In genomic region chr5:116660929-116661328, GRCh38 we compare ENCODE assay signal across 27 cellular contexts.
DNase-seq lines count a peak whose midpoint lies in the region; ATAC-seq, FAIRE-seq and TF ChIP-seq lines count a peak whose summit lies in the region.
"Had no signal": no experiment of that assay in that cellular context is flagged by ENCODE, and none has a peak within 500 bp of the region (broad histone marks: within the 10 kb centered on the region; RNA-seq: fewer than 3 reads in every experiment).

No MANE protein-coding gene starts in this region.

- TF ChIP-seq CTCF in H1 (IDR thresholded peaks at IDR 0.05; ENCODE audit: control extremely low read depth in 1 of 3, insufficient read depth in 1 of 3, low read depth in 1 of 3, low read length in 3 of 3) (no peak), endodermal cell (conservative IDR thresholded peaks at IDR 0.05) (no peak)

- H3K27ac ChIP-seq in H1 (ENCODE audit: low read depth, low read length) = no peak overlapping the region
- no peak overlapping the region for H3K27ac ChIP-seq in endodermal cell (ENCODE audit: low read depth, low read length)
- no peak overlapping the region for H3K27ac ChIP-seq in trophoblast cell (ENCODE audit: low read depth, low read length)
- no peak overlapping the region for H3K27ac ChIP-seq in aorta (ENCODE audit: low read depth in 1 of 2, low read length in 2 of 2)
- H3K27ac ChIP-seq: BLaER1 had no signal

- no peak overlapping the region for H2BK15ac ChIP-seq in H1 (ENCODE audit: low read length)

- H3K23ac ChIP-seq in H1 (ENCODE audit: insufficient read length) (no peak overlapping the region), trophoblast cell (ENCODE audit: low read length) (no peak overlapping the region)

- no peak for FAIRE-seq in H1 (lab: Jason Lieb, UNC)
- FAIRE-seq: A204.1, GM12878, GM12892, GM18507, GM19239 had no signal

- H3K14ac ChIP-seq in H1 (ENCODE audit: insufficient read length) = no peak overlapping the region
- peak overlapping the region; percentile 18 for H3K14ac ChIP-seq in trophoblast cell (ENCODE audit: low read length)

- no peak overlapping the region for H4K5ac ChIP-seq in H1 (ENCODE audit: insufficient read length, low read depth, low read length)

- H3K4me2 ChIP-seq in H1 (ENCODE audit: insufficient read depth in 1 of 2, low read depth in 2 of 2, low read length in 2 of 2) (no peak overlapping the region), trophoblast cell (ENCODE audit: low read length) (no peak overlapping the region)
- H3K4me2 ChIP-seq: BLaER1 had no signal

- H3K9me3 ChIP-seq in H1 (ENCODE audit: insufficient read depth in 2 of 2, low read depth in 1 of 2, low read length in 1 of 2) (no peaks in the 10 kb centered on the region), endodermal cell (ENCODE audit: control insufficient read depth, low read length) (peaks cover 30% of the 10 kb centered on the region), trophoblast cell (ENCODE audit: insufficient read depth, low read depth, low read length) (peaks cover 13% of the 10 kb centered on the region), aorta (ENCODE audit: control insufficient read depth, low read length) (peaks cover 10% of the 10 kb centered on the region)
- H3K9me3 ChIP-seq: BE2C had no signal

- CTCF ChIA-PET in H1 (lab: Charles Lee; ENCODE audit: partially characterized antibody) = interaction anchor here (1.3 kb wide), 1 partner anchor 84 kb away, joined by 3 read pairs; no protein-coding TSS in a partner anchor

- H3K79me2 ChIP-seq in H1 (ENCODE audit: control insufficient read depth in 1 of 2, insufficient read depth in 2 of 2, low read length in 2 of 2) (no peaks in the 10 kb centered on the region), trophoblast cell (ENCODE audit: control insufficient read depth, insufficient read depth, low read length, poor library complexity) (no peaks in the 10 kb centered on the region)

- H3K18ac ChIP-seq in H1 (ENCODE audit: extremely low read depth, low read length) (no peak overlapping the region), trophoblast cell (ENCODE audit: low read length) (no peak overlapping the region)

- no peaks in the 10 kb centered on the region for H3K27me3 ChIP-seq in H1 (replicated peaks in 1 of 4; ENCODE audit: control insufficient read depth in 3 of 4, extremely low read depth in 1 of 4, insufficient read depth in 3 of 4, low read length in 3 of 4)
- H3K27me3 ChIP-seq in endodermal cell (ENCODE audit: control insufficient read depth, insufficient read depth, low read length, poor library complexity, severe bottlenecking) = no peaks in the 10 kb centered on the region
- H3K27me3 ChIP-seq in trophoblast cell (ENCODE audit: insufficient read depth, low read length) = no peaks in the 10 kb centered on the region
- no peaks in the 10 kb centered on the region for H3K27me3 ChIP-seq in aorta (ENCODE audit: control insufficient read depth in 1 of 2, insufficient read depth in 2 of 2, low read length in 1 of 2)
- H3K27me3 ChIP-seq: BE2C, BLaER1 had no signal

- no peaks in the 10 kb centered on the region for H4K20me1 ChIP-seq in H1 (replicated peaks in 1 of 2; ENCODE audit: control insufficient read depth in 1 of 2, insufficient read depth in 2 of 2, low read length in 2 of 2)
- H4K20me1 ChIP-seq: BLaER1 had no signal

- H2BK5ac ChIP-seq in H1 (ENCODE audit: low read depth, low read length) (no peak overlapping the region), trophoblast cell (ENCODE audit: low read depth, low read length, poor library complexity) (no peak overlapping the region)

- H2AFZ ChIP-seq in H1 (ENCODE audit: low read length) (no peak overlapping the region), trophoblast cell (ENCODE audit: insufficient read depth, low read length, poor library complexity) (no peak overlapping the region)

- peaks cover 3% of the 10 kb centered on the region for H3K36me3 Mint-ChIP-seq in endodermal cell (ENCODE audit: low read depth)
- no peaks in the 10 kb centered on the region for H3K36me3 Mint-ChIP-seq in activated T-cell treated with anti-CD3 and anti-CD28 coated beads, Interleukin-2, amount 50 U/mL, for 24 hours (ENCODE audit: low read depth)
- H3K36me3 Mint-ChIP-seq: CD14-positive monocyte; CD4-positive, alpha-beta memory T cell; CD4-positive, CD25-positive, alpha-beta regulatory T cell had no signal

- H4K91ac ChIP-seq in H1 (replicated peaks; ENCODE audit: insufficient read length, low read length) (no peak overlapping the region), trophoblast cell (ENCODE audit: low read depth, low read length) (peak overlapping the region; percentile 31)

- TF ChIP-seq POLR2A in H1 (IDR thresholded peaks at IDR 0.05; ENCODE audit: control extremely low read depth in 1 of 2, low read depth in 2 of 2, low read length in 2 of 2) = no peak

- H3K9ac ChIP-seq in H1 (replicated peaks in 1 of 4; ENCODE audit: extremely low read depth in 1 of 4, low read depth in 3 of 4, low read length in 3 of 4) (no peak overlapping the region), endodermal cell (ENCODE audit: extremely low read depth, low read length, poor library complexity, severe bottlenecking) (no peak overlapping the region), trophoblast cell (ENCODE audit: low read length) (no peak overlapping the region)
- H3K9ac ChIP-seq: BLaER1 had no signal

- no peak overlapping the region for H3K4me3 Mint-ChIP-seq in endodermal cell
- no peak overlapping the region for H3K4me3 Mint-ChIP-seq in activated T-cell treated with anti-CD3 and anti-CD28 coated beads, Interleukin-2, amount 50 U/mL, for 24 hours
- H3K4me3 Mint-ChIP-seq: CD14-positive monocyte; CD4-positive, alpha-beta memory T cell; CD4-positive, CD25-positive, alpha-beta regulatory T cell; CD8-positive, alpha-beta memory T cell had no signal

- intact Hi-C loops in aorta (cut with DNase I) (no loop called here), cardiac septum (cut with DNase I) (no loop called here)

- H2BK12ac ChIP-seq in H1 (ENCODE audit: low read depth, low read length) = peak overlapping the region; percentile 41; the same call in 1 of the 2 replicates
- H2BK12ac ChIP-seq in trophoblast cell (ENCODE audit: low read length) = no peak overlapping the region

- no peak overlapping the region for H4K12ac ChIP-seq in trophoblast cell (ENCODE audit: low read depth, low read length)

- no peak overlapping the region for H3K4me3 ChIP-seq in H1 (ENCODE audit: extremely low read depth in 1 of 4, insufficient read depth in 2 of 4, low read depth in 3 of 4, low read length in 4 of 4)
- H3K4me3 ChIP-seq in endodermal cell (ENCODE audit: low read length) = peak overlapping the region; percentile 67
- H3K4me3 ChIP-seq in trophoblast cell (ENCODE audit: low read depth, low read length) = no peak overlapping the region
- no peak overlapping the region for H3K4me3 ChIP-seq in aorta (ENCODE audit: low read length in 2 of 2)
- H3K4me3 ChIP-seq: BLaER1, GM12878 had no signal

- no peaks in the 10 kb centered on the region for H3K27me3 Mint-ChIP-seq in endodermal cell (ENCODE audit: insufficient read depth)
- peaks cover 9% of the 10 kb centered on the region for H3K27me3 Mint-ChIP-seq in activated T-cell treated with anti-CD3 and anti-CD28 coated beads, Interleukin-2, amount 50 U/mL, for 24 hours
- H3K27me3 Mint-ChIP-seq: CD4-positive, CD25-positive, alpha-beta regulatory T cell had no signal

- H3K4ac ChIP-seq in H1 (replicated peaks; ENCODE audit: insufficient read length, low read depth, low read length) (no peak overlapping the region), trophoblast cell (ENCODE audit: low read depth, low read length) (no peak overlapping the region)

- peaks cover 36% of the 10 kb centered on the region for H3K4me1 Mint-ChIP-seq in endodermal cell
- no peaks in the 10 kb centered on the region for H3K4me1 Mint-ChIP-seq in activated T-cell treated with anti-CD3 and anti-CD28 coated beads, Interleukin-2, amount 50 U/mL, for 24 hours (ENCODE audit: low read depth)
- H3K4me1 Mint-ChIP-seq: CD14-positive monocyte; CD4-positive, alpha-beta memory T cell; CD4-positive, CD25-positive, alpha-beta regulatory T cell; CD8-positive, alpha-beta memory T cell had no signal

- H3K9me3 Mint-ChIP-seq in endodermal cell = peaks cover 19% of the 10 kb centered on the region
- H3K9me3 Mint-ChIP-seq in activated T-cell treated with anti-CD3 and anti-CD28 coated beads, Interleukin-2, amount 50 U/mL, for 24 hours = peaks cover 3% of the 10 kb centered on the region

- H3K4me1 ChIP-seq in H1 (replicated peaks in 1 of 4; ENCODE audit: control insufficient read depth in 3 of 4, insufficient read depth in 4 of 4, low read length in 3 of 4) (peaks cover 0 to 3% (median 0%) of the 10 kb centered on the region in 4 experiments; a peak in 1 of 7 replicates), endodermal cell (ENCODE audit: control insufficient read depth, insufficient read depth, low read length) (no peaks in the 10 kb centered on the region), trophoblast cell (ENCODE audit: control insufficient read depth in 1 of 2, insufficient read depth in 2 of 2, low read length in 2 of 2) (peaks cover 4 to 5% of the 10 kb centered on the region in 2 experiments), aorta (ENCODE audit: control insufficient read depth in 1 of 2, insufficient read depth in 2 of 2, low read length in 2 of 2) (peaks cover 0 to 1% of the 10 kb centered on the region in 2 donors)
- H3K4me1 ChIP-seq: BE2C had no signal

- ATAC-seq in aorta (ENCODE audit: low FRiP score) = peak; percentile 26
- ATAC-seq in GM18858 (IDR thresholded peaks at IDR 0.05; ENCODE audit: unreplicated experiment) = no peak
- ATAC-seq: GM12878 had no signal

- no peak overlapping the region; the same call in 1 of the 2 replicates for H2AK5ac ChIP-seq in H1 (ENCODE audit: low read depth, low read length)
- no peak overlapping the region for H2AK5ac ChIP-seq in trophoblast cell (ENCODE audit: low read length)

- no peak for TF ChIP-seq RAD21 in H1 (IDR thresholded peaks at IDR 0.05 in 1 of 2, conservative IDR thresholded peaks at IDR 0.05 in 1 of 2; ENCODE audit: low read depth in 2 of 2, low read length in 2 of 2)

- H3K79me1 ChIP-seq in H1 (ENCODE audit: low read depth, low read length) = no peaks in the 10 kb centered on the region
- H3K79me1 ChIP-seq in trophoblast cell (ENCODE audit: low read length) = peaks cover 4% of the 10 kb centered on the region

- H3K23me2 ChIP-seq in H1 (ENCODE audit: low read depth, low read length) = no peaks in the 10 kb centered on the region

- 96% methylated on average over 5 of the region's 5 CpGs; no CpG with 5 or more reads in 1 of the 2 experiments for WGBS in H1 (ENCODE audit: extremely low coverage in 1 of 2, insufficient coverage in 1 of 2, insufficient read length in 1 of 2, insufficient replicate concordance in 2 of 2, low coverage in 1 of 2, low lambda C conversion rate in 2 of 2, missing lambda C conversion rate in 1 of 2), 2 experiments
- WGBS in endodermal cell (ENCODE audit: insufficient coverage in 1 of 2, insufficient read length in 1 of 2), 2 experiments = 94% methylated on average over 2 to 5 of the region's 5 CpGs
- WGBS in trophoblast cell (ENCODE audit: extremely low coverage, insufficient coverage, insufficient read length) = no CpG with 5 or more reads among the region's 5 CpGs
- WGBS in aorta, 2 donors = 94 to 97% methylated on average over 5 of the region's 5 CpGs

- H2BK20ac ChIP-seq in H1 (ENCODE audit: low read length) = no peak overlapping the region

- H4K8ac ChIP-seq in H1 (ENCODE audit: extremely low read depth, insufficient read depth, low read length) = no peak overlapping the region
- H4K8ac ChIP-seq in trophoblast cell (ENCODE audit: low read depth, low read length) = no peak overlapping the region

- no peaks in the 10 kb centered on the region for H3K36me3 ChIP-seq in H1 (ENCODE audit: control insufficient read depth in 2 of 4, insufficient read depth in 4 of 4, low read length in 3 of 4)
- no peaks in the 10 kb centered on the region for H3K36me3 ChIP-seq in endodermal cell (ENCODE audit: control insufficient read depth, insufficient read depth, low read length)
- H3K36me3 ChIP-seq in trophoblast cell (ENCODE audit: control insufficient read depth in 1 of 2, insufficient read depth in 2 of 2, low read length in 2 of 2) = no peaks in the 10 kb centered on the region
- no peaks in the 10 kb centered on the region for H3K36me3 ChIP-seq in aorta (ENCODE audit: control insufficient read depth in 1 of 2, insufficient read depth in 2 of 2, low read length in 1 of 2)
- H3K36me3 ChIP-seq: BE2C, BLaER1 had no signal

- POLR2A ChIA-PET in H1 (lab: Charles Lee; ENCODE audit: partially characterized antibody) = no interaction called here

- DNase-seq in H1 (ENCODE audit: low read depth in 1 of 2, low spot score in 2 of 2) = no peak
- no peak for DNase-seq in endodermal cell
- DNase-seq in trophoblast cell = no peak
- no peak for DNase-seq in aorta
- no peak for DNase-seq in activated T-cell treated with anti-CD3 and anti-CD28 coated beads, Interleukin-2, amount 50 U/mL, for 24 hours
- no peak for DNase-seq in cardiac septum (ENCODE audit: low spot score)
- DNase-seq: 8988T; ACHN; BE2C; C1 segment of cervical spinal cord; CD4-positive, alpha-beta memory T cell; CD4-positive, CD25-positive, alpha-beta regulatory T cell; CD8-positive, alpha-beta memory T cell; COR-L47; DMS 273 treated with DMSO at 0.1 percent for 48 hours; DMS153; DMS79; EL; GDM1 had no signal

- TF ChIP-seq EP300 in H1 (IDR thresholded peaks at IDR 0.05; ENCODE audit: borderline replicate concordance in 1 of 2, low read depth in 2 of 2, low read length in 2 of 2) = no peak

- no peak overlapping the region for H3K56ac ChIP-seq in H1 (replicated peaks; ENCODE audit: insufficient read length, low read depth, low read length)

- H2BK120ac ChIP-seq in H1 (replicated peaks; ENCODE audit: low read depth, low read length) (no peak overlapping the region), trophoblast cell (ENCODE audit: insufficient read depth, low read length, poor library complexity) (peak overlapping the region; percentile 11)

- no peak overlapping the region for H3K27ac Mint-ChIP-seq in endodermal cell
- H3K27ac Mint-ChIP-seq in activated T-cell treated with anti-CD3 and anti-CD28 coated beads, Interleukin-2, amount 50 U/mL, for 24 hours = no peak overlapping the region
- H3K27ac Mint-ChIP-seq: CD4-positive, alpha-beta memory T cell; CD4-positive, CD25-positive, alpha-beta regulatory T cell; CD8-positive, alpha-beta memory T cell had no signal
